8 cellular contexts compared by ENCODE assay signal in the genomic region with DNA sequence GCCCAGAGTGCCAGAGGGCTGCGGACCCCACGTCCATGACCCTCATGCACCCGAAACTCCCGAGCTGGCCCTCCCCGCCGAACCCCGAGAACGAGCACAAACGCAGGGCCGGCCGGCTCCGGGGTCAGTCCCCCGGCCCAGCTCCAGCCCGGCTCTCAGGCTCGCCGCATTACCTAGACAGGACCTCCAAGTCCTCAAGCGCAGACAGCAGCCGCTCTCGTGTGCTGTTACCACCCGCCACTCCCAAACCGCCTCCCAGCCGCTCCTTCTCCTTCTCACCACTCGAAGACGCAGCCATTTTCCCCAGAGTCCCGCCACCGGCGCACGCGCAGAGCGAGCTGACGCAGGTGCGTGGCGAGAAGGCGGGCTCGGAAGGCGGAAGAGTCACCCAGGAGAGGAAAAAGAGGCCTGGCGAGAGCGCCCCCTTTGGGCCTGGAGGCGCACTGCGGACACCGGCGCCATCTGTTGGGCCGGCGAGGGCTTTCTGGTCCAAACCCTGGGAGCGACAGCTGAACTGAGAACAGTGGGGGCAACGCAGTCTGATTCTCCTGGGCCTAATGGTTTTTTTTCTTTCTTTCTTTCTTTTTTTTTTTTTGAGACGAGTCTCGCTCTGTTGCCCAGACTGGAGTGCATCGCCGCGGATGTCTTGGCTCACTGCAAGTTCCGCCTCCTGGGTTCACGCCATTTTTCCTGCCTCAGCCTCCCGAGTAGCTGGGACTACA.
A peak's percentile ranks its signal among the peaks of the same experiment; 100 is the strongest.
DNase-seq lines count a peak whose midpoint lies in the region; ATAC-seq and TF ChIP-seq lines count a peak whose summit lies in the region.

A gene with protein sequence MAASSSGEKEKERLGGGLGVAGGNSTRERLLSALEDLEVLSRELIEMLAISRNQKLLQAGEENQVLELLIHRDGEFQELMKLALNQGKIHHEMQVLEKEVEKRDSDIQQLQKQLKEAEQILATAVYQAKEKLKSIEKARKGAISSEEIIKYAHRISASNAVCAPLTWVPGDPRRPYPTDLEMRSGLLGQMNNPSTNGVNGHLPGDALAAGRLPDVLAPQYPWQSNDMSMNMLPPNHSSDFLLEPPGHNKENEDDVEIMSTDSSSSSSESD (minus strand): TSS at position 324 of the 722 bp plus-strand sequence. CDS start 26 bp downstream, at position 298.

- H3K27ac ChIP-seq in coronary artery (peak within 1 kb of the TSS; percentile 88 to 94), layer of hippocampus (ENCODE audit: low read depth, low read length) (peak within 1 kb of the TSS; percentile 64)

- DNase-seq in C1 segment of cervical spinal cord (lab: John Stamatoyannopoulos, UW): peak; percentile 67 to 97 (median 90)
- DNase-seq in GM19240 (ENCODE audit: insufficient read length, low spot score): peak; percentile 90
- DNase-seq in NCI-H524 treated with DMSO at 0.1 percent for 48 hours (lab: John Stamatoyannopoulos, UW): peak; percentile 55
- DNase-seq in activated CD4-positive, alpha-beta T cell treated with anti-CD3 and anti-CD28 coated beads for 48 hours: peak; percentile 98
- peak; percentile 96 for DNase-seq in coronary artery (ENCODE audit: low spot score)
- DNase-seq in stimulated activated CD4-positive, alpha-beta T cell treated with anti-CD3 and anti-CD28 coated beads, Interleukin-1b, Interleukin-23, amount 100 ng/mL, for 4 hours (ENCODE audit: low read depth in 2 of 2): peak; percentile 97

- peak; percentile 97 for TF ChIP-seq CTCF in coronary artery (IDR thresholded peaks at IDR 0.05)

- no peaks in the 10 kb centered on the region for H3K27me3 ChIP-seq in layer of hippocampus (ENCODE audit: control insufficient read depth, insufficient read depth, low read length)

- peak; percentile 93 for ATAC-seq in HG03460 (IDR thresholded peaks at IDR 0.05; ENCODE audit: unreplicated experiment)

- H3K4me3 ChIP-seq in coronary artery: peak within 1 kb of the TSS; percentile 91

Comparison
In these comparisons a context has a peak if more than half of its experiments do, and no peak if none do; other contexts are left out.
1. Peak in every context shown above with its lines: DNase-seq, ATAC-seq, H3K4me3 ChIP-seq and H3K27ac ChIP-seq.